ENCODE assay signal across 19 cellular contexts in genomic region chr5:127004721-127005120, GRCh38. TPM values are rescaled to one million over a fixed set of nuclear protein-coding genes. Genes with fewer than 3 reads are reported as not detected.
DNase-seq lines count a peak whose midpoint lies in the region; ATAC-seq and TF ChIP-seq lines count a peak whose summit lies in the region.
"Had no signal": no experiment of that assay in that cellular context is flagged by ENCODE, and none has a peak within 500 bp of the region (broad histone marks: within the 10 kb centered on the region; RNA-seq: fewer than 3 reads in every experiment).

No MANE protein-coding gene starts in this region.

- no peak overlapping the region for H3K27ac Mint-ChIP-seq in activated CD4-positive, alpha-beta T cell treated with anti-CD3 and anti-CD28 coated beads, Interleukin-2, amount 10 ng/mL, durations not matched to agents 24 days and 14 days
- H3K27ac Mint-ChIP-seq: CD8-positive, alpha-beta T cell; HFFc6 had no signal

- no peak for TF ChIP-seq CTCF in transverse colon (IDR thresholded peaks at IDR 0.05)

- H3K4me3 ChIP-seq in transverse colon: no peak overlapping the region
- H3K4me3 ChIP-seq: A549 had no signal

- in situ Hi-C loops in SK-MEL-5 (cut with HindIII; ENCODE audit: low pct_unique_long_range_greater_than_20kb, low sequenced_read_pairs): no loop called here
- in situ Hi-C loops in transverse colon (cut with MboI; ENCODE audit: low pct_ligation_motif_present in 1 of 4, low pct_unique_long_range_greater_than_20kb in 1 of 4, low sequenced_read_pairs in 3 of 4): no loop called here

- peaks cover 2% of the 10 kb centered on the region for H3K4me1 Mint-ChIP-seq in activated CD4-positive, alpha-beta T cell treated with anti-CD3 and anti-CD28 coated beads, Interleukin-2, amount 10 ng/mL, durations not matched to agents 24 days and 14 days

- no peaks in the 10 kb centered on the region for H3K36me3 ChIP-seq in transverse colon

- H3K4me3 Mint-ChIP-seq in activated CD4-positive, alpha-beta T cell treated with anti-CD3 and anti-CD28 coated beads, Interleukin-2, amount 10 ng/mL, durations not matched to agents 24 days and 14 days: no peak overlapping the region
- H3K4me3 Mint-ChIP-seq: CD8-positive, alpha-beta T cell; HFFc6 had no signal

- no peak for TF ChIP-seq POLR2A in transverse colon (IDR thresholded peaks at IDR 0.05)

- H3K27me3 Mint-ChIP-seq in activated CD4-positive, alpha-beta T cell treated with anti-CD3 and anti-CD28 coated beads, Interleukin-2, amount 10 ng/mL, durations not matched to agents 24 days and 14 days: no peaks in the 10 kb centered on the region

- H3K27me3 ChIP-seq in transverse colon: no peaks in the 10 kb centered on the region

- H3K4me1 ChIP-seq in transverse colon: peaks cover 0 to 52% (median 12%) of the 10 kb centered on the region in 4 donors
- H3K4me1 ChIP-seq: A549 had no signal

- ATAC-seq in left colon: peak; percentile 29
- ATAC-seq: A549; CD8-positive, alpha-beta T cell; HCT116 had no signal

- no peak for TF ChIP-seq EP300 in transverse colon (IDR thresholded peaks at IDR 0.05; ENCODE audit: low read depth)

- no peaks in the 10 kb centered on the region for H3K9me3 Mint-ChIP-seq in activated CD4-positive, alpha-beta T cell treated with anti-CD3 and anti-CD28 coated beads, Interleukin-2, amount 10 ng/mL, durations not matched to agents 24 days and 14 days
- H3K9me3 Mint-ChIP-seq: CD8-positive, alpha-beta T cell; HFFc6 had no signal

- peak; percentile 46 for DNase-seq in activated CD4-positive, alpha-beta T cell treated with anti-CD3 and anti-CD28 coated beads, Interleukin-2, amount 10 ng/mL, durations not matched to agents 24 days and 14 days
- DNase-seq in activated CD4-positive, alpha-beta T cell treated with anti-CD3 and anti-CD28 coated beads for 4 hours: no peak
- DNase-seq in SK-MEL-5 (ENCODE audit: low read depth, low spot score) (peak; percentile 84), left colon (no peak), transverse colon (no peak), NCI-H748 treated with DMSO at 0.1 percent for 48 hours (lab: John Stamatoyannopoulos, UW) (no peak), cerebellar nuclear complex (lab: John Stamatoyannopoulos, UW) (no peak)
- no peak for DNase-seq in activated CD8-positive, alpha-beta memory T cell treated with anti-CD3 and anti-CD28 coated beads for 24 hours
- DNase-seq: AML-193; CD8-positive, alpha-beta T cell; DMS 273 treated with DMSO at 0.1 percent for 48 hours; DMS53; DND-41; GOT3; H7; HFFc6 had no signal

- intact Hi-C loops in activated CD4-positive, alpha-beta T cell treated with anti-CD3 and anti-CD28 coated beads, Interleukin-2, amount 10 ng/mL, durations not matched to agents 24 days and 14 days (cut with micrococcal nuclease): no loop called here
- intact Hi-C loops in left colon (cut with DNase I, micrococcal nuclease) (no loop called here), transverse colon (cut with DNase I; ENCODE audit: low total_unique reads) (no loop called here)

- peak overlapping the region; percentile 59 to 75 (median 64) for H3K27ac ChIP-seq in transverse colon
- H3K27ac ChIP-seq: 22Rv1, A549 had no signal

- no peaks in the 10 kb centered on the region for H3K36me3 Mint-ChIP-seq in activated CD4-positive, alpha-beta T cell treated with anti-CD3 and anti-CD28 coated beads, Interleukin-2, amount 10 ng/mL, durations not matched to agents 24 days and 14 days (ENCODE audit: low read depth)
- H3K36me3 Mint-ChIP-seq: CD8-positive, alpha-beta T cell had no signal

- 78 to 85% methylated on average over 3 of the region's 3 CpGs for WGBS in transverse colon (ENCODE audit: low coverage in 1 of 2), 2 donors

- H3K9me3 ChIP-seq in transverse colon: no peaks in the 10 kb centered on the region
- H3K9me3 ChIP-seq: A549 had no signal

RNA-seq across cellular contexts. Expression of gene MARCHF3, which starts 25.6 kb away (rescaled TPM):
- 2.3 and 4.2 TPM in 2 replicates for total RNA-seq in activated CD4-positive, alpha-beta T cell treated with anti-CD3 and anti-CD28 coated beads, Interleukin-2, amount 10 ng/mL, durations not matched to agents 24 days and 14 days
- total RNA-seq in SK-MEL-5 (2014; rRNA removed; shearing (Covaris generic)): 4.3 and 4.4 TPM in 2 replicates
- 1.5 TPM in 2 replicates for polyA plus RNA-seq in SK-MEL-5 (2015; cell fraction: cytosol; rRNA removed)
- 0.12 and 1.8 TPM in 2 replicates for polyA plus RNA-seq in SK-MEL-5 (2015; cell fraction: nucleus; rRNA removed)
- total RNA-seq in left colon (10 to 100 TPM; 40.3 to 57.7 TPM), transverse colon (10 to 100 TPM; 20.3 to 29.6 (median 23.0) TPM)

Comparison
In these comparisons a context has a peak if more than half of its experiments do, and no peak if none do; other contexts are left out.
1. DNase-seq: peak in activated CD4-positive, alpha-beta T cell treated with anti-CD3 and anti-CD28 coated beads, Interleukin-2, amount 10 ng/mL, durations not matched to agents 24 days and 14 days (single experiment) and SK-MEL-5 (single experiment); none in activated CD4-positive, alpha-beta T cell treated with anti-CD3 and anti-CD28 coated beads for 4 hours (0 of 2), left colon (0 of 2), transverse colon (single experiment), NCI-H748 treated with DMSO at 0.1 percent for 48 hours (single experiment), cerebellar nuclear complex (0 of 2) and activated CD8-positive, alpha-beta memory T cell treated with anti-CD3 and anti-CD28 coated beads for 24 hours (single experiment).